Comparison of ENCODE assay signal across 2 cellular contexts in the genomic region with DNA sequence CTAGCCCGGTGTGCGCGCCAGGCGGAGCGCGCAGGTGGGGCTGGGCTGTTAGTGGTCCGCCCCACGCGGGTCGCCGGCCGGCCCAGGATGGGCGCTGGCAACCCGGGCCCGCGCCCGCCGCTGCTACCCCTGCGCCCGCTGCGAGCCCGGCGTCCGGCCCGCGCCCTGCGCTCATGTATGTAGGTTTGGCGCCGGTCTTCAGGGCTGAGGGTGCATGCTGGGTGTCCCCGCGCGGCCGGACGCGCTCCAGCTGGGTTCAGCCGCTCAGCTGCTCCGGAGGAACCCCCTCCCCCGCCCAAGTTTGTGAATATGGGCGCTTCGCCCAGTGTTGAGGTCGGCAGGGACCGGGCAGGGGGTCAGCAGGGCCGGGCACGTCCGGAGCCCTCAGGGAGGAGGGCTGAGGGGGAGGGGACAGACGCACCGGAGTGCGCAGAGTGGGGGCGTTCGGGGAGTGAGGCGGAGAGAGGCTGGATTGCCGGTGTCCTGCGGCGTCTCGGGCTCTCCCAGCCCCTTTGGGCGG.
TF ChIP-seq lines count a peak whose summit lies in the region.

No MANE protein-coding gene starts in this region.

TF ChIP-seq in GM23338, 12 proteins besides CTCF, POLR2A, EP300 and RAD21:
- no peak for TF ChIP-seq STAT1 (IDR thresholded peaks at IDR 0.05; ENCODE audit: unreplicated experiment)
- TF ChIP-seq, protein P1, sequence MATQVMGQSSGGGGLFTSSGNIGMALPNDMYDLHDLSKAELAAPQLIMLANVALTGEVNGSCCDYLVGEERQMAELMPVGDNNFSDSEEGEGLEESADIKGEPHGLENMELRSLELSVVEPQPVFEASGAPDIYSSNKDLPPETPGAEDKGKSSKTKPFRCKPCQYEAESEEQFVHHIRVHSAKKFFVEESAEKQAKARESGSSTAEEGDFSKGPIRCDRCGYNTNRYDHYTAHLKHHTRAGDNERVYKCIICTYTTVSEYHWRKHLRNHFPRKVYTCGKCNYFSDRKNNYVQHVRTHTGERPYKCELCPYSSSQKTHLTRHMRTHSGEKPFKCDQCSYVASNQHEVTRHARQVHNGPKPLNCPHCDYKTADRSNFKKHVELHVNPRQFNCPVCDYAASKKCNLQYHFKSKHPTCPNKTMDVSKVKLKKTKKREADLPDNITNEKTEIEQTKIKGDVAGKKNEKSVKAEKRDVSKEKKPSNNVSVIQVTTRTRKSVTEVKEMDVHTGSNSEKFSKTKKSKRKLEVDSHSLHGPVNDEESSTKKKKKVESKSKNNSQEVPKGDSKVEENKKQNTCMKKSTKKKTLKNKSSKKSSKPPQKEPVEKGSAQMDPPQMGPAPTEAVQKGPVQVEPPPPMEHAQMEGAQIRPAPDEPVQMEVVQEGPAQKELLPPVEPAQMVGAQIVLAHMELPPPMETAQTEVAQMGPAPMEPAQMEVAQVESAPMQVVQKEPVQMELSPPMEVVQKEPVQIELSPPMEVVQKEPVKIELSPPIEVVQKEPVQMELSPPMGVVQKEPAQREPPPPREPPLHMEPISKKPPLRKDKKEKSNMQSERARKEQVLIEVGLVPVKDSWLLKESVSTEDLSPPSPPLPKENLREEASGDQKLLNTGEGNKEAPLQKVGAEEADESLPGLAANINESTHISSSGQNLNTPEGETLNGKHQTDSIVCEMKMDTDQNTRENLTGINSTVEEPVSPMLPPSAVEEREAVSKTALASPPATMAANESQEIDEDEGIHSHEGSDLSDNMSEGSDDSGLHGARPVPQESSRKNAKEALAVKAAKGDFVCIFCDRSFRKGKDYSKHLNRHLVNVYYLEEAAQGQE (IDR thresholded peaks at IDR 0.05; ENCODE audit: unreplicated experiment), result no peak

TF ChIP-seq in HepG2, 621 proteins besides CTCF, POLR2A, EP300 and RAD21:
- no peak for TF ChIP-seq AKAP8 (CRISPR knock-in tag; IDR thresholded peaks at IDR 0.05)
